In the genomic region with DNA sequence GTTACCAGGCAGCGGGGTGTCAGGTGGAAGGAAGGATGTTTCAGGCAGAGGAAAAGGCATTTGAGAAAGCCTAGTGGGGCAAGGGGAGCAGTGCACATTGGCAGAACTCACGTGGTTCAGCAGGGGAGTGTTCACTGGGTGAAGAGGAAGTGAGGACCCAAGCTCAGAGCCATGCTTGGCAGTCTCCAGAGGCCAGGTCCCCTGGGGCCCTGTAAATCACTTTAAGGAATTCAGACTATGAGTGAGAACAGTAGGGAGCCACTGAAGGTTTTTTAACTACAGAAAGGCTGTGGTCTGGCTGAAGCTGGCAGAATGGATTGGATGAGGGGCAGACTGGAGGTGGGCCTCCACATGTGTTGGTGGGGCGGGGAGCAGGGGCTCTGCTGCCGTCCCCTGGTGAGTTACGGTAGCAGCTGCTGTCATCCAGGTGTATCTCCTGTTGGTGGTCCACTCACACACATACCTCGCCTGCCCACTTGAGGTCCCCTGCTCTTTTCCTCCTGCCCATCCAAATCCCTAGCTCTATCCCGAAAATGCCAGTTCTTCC, we compare ENCODE assay signal across 8 cellular contexts. TPM values are rescaled to one million over a fixed set of nuclear protein-coding genes. Genes with fewer than 3 reads are reported as not detected.
DNase-seq lines count a peak whose midpoint lies in the region; ATAC-seq, FAIRE-seq and TF ChIP-seq lines count a peak whose summit lies in the region.

No MANE protein-coding gene starts in this region.

- peaks cover 61% of the 10 kb centered on the region for H3K4me1 Mint-ChIP-seq in activated CD8-positive, alpha-beta T cell treated with anti-CD3 and anti-CD28 coated beads, Interleukin-2, amount 10 ng/mL, durations not matched to agents 7 days and 5 days (ENCODE audit: low read depth)

- peaks cover 45% of the 10 kb centered on the region for H3K4me1 ChIP-seq in mesenchymal stem cell (ENCODE audit: control insufficient read depth, insufficient read depth, low read depth, low read length)

- peaks cover 14% of the 10 kb centered on the region for H3K79me1 ChIP-seq in mesenchymal stem cell (replicated peaks; ENCODE audit: low read length, poor library complexity, severe bottlenecking)

- H2BK5ac ChIP-seq in mesenchymal stem cell (ENCODE audit: low read depth, low read length, poor library complexity, severe bottlenecking) = no peak overlapping the region

- no peak overlapping the region for H2BK120ac ChIP-seq in mesenchymal stem cell (ENCODE audit: low read depth, low read length)

- CTCF ChIA-PET in activated CD8-positive, alpha-beta T cell treated with anti-CD3 and anti-CD28 coated beads, Interleukin-2, amount 10 ng/mL, durations not matched to agents 7 days and 5 days (lab: Charles Lee) = interaction anchor here (0.6 to 8.3 kb wide), 16 partner anchors 9 to 849 kb away, joined by 3 to 124 read pairs (median 5); a partner anchor contains a TSS

- H4K8ac ChIP-seq in mesenchymal stem cell (ENCODE audit: low read length) = no peak overlapping the region

- H3K9me3 Mint-ChIP-seq in activated CD8-positive, alpha-beta T cell treated with anti-CD3 and anti-CD28 coated beads, Interleukin-2, amount 10 ng/mL, durations not matched to agents 7 days and 5 days (ENCODE audit: insufficient read depth) = no peaks in the 10 kb centered on the region

- H3K23ac ChIP-seq in mesenchymal stem cell (ENCODE audit: low read length in 2 of 2) = no peak overlapping the region

- no peak overlapping the region for H3K4ac ChIP-seq in mesenchymal stem cell (ENCODE audit: low read depth in 1 of 2, low read length in 2 of 2)

- POLR2A ChIA-PET in activated CD8-positive, alpha-beta T cell treated with anti-CD3 and anti-CD28 coated beads, Interleukin-2, amount 10 ng/mL, durations not matched to agents 7 days and 5 days (lab: Charles Lee) = interaction anchor here (1.2 to 2.5 kb wide), 2 partner anchors 10 to 306 kb away, joined by 3 to 9 read pairs; a partner anchor contains a TSS

- no peak for TF ChIP-seq POLR2A in GM18505 (IDR thresholded peaks at IDR 0.05; ENCODE audit: borderline replicate concordance, extremely low read depth, insufficient read depth, insufficient read length)
- no peak for TF ChIP-seq POLR2A in H54 (IDR thresholded peaks at IDR 0.05; ENCODE audit: low read depth, low read length)

- FAIRE-seq in H54 (lab: Jason Lieb, UNC) = peak; percentile 74

- H3K4me2 ChIP-seq in mesenchymal stem cell (ENCODE audit: low read length, poor library complexity, severe bottlenecking) = no peak overlapping the region

- 79% methylated on average over 7 of the region's 7 CpGs for WGBS in mesenchymal stem cell

- H3K36me3 Mint-ChIP-seq in activated CD8-positive, alpha-beta T cell treated with anti-CD3 and anti-CD28 coated beads, Interleukin-2, amount 10 ng/mL, durations not matched to agents 7 days and 5 days (ENCODE audit: low read depth) = no peaks in the 10 kb centered on the region

- no peak overlapping the region for H3K9ac ChIP-seq in mesenchymal stem cell (ENCODE audit: low read length)

- H3K27me3 ChIP-seq in mesenchymal stem cell (ENCODE audit: control insufficient read depth in 1 of 2, insufficient read depth in 1 of 2, low read length in 2 of 2) = no peaks in the 10 kb centered on the region

- no peak overlapping the region for H2BK12ac ChIP-seq in mesenchymal stem cell (ENCODE audit: low read length in 2 of 2)

- no peak overlapping the region for H3K18ac ChIP-seq in mesenchymal stem cell (ENCODE audit: low read depth in 1 of 2, low read length in 2 of 2)

- peak overlapping the region; percentile 28 for H3K27ac Mint-ChIP-seq in activated CD8-positive, alpha-beta T cell treated with anti-CD3 and anti-CD28 coated beads, Interleukin-2, amount 10 ng/mL, durations not matched to agents 7 days and 5 days

- peak; percentile 60 for ATAC-seq in GM18505 (IDR thresholded peaks at IDR 0.05; ENCODE audit: unreplicated experiment)
- ATAC-seq in activated CD8-positive, alpha-beta T cell treated with anti-CD3 and anti-CD28 coated beads, Interleukin-2, amount 10 ng/mL, durations not matched to agents 7 days and 5 days = peak; percentile 76
- no peak for ATAC-seq in HG03045 (IDR thresholded peaks at IDR 0.05; ENCODE audit: unreplicated experiment)

- no peak overlapping the region for H2AFZ ChIP-seq in mesenchymal stem cell (ENCODE audit: low read depth, low read length)

- no peak overlapping the region for H3K14ac ChIP-seq in mesenchymal stem cell (ENCODE audit: low read length in 2 of 2)

- H3K36me3 ChIP-seq in mesenchymal stem cell (ENCODE audit: control insufficient read depth in 1 of 2, insufficient read depth in 2 of 2, low read depth in 1 of 2, low read length in 2 of 2) = no peaks in the 10 kb centered on the region

- H3K4me3 ChIP-seq in mesenchymal stem cell (ENCODE audit: insufficient read depth in 1 of 2, low read depth in 1 of 2, low read length in 2 of 2) = no peak overlapping the region

- H3K4me3 Mint-ChIP-seq in activated CD8-positive, alpha-beta T cell treated with anti-CD3 and anti-CD28 coated beads, Interleukin-2, amount 10 ng/mL, durations not matched to agents 7 days and 5 days = peak overlapping the region; percentile 0

- H3K27me3 Mint-ChIP-seq in activated CD8-positive, alpha-beta T cell treated with anti-CD3 and anti-CD28 coated beads, Interleukin-2, amount 10 ng/mL, durations not matched to agents 7 days and 5 days (ENCODE audit: low read depth) = no peaks in the 10 kb centered on the region

- H2BK15ac ChIP-seq in mesenchymal stem cell (ENCODE audit: low read depth, poor library complexity, severe bottlenecking) = no peak overlapping the region

- peak; percentile 62 for DNase-seq in H54 (ENCODE audit: insufficient read length, low spot score)
- DNase-seq in LHCN-M2 (ENCODE audit: low read depth) = peak; percentile 39
- peak; percentile 80 for DNase-seq in activated CD8-positive, alpha-beta T cell treated with anti-CD3 and anti-CD28 coated beads, Interleukin-2, amount 10 ng/mL, durations not matched to agents 7 days and 5 days
- DNase-seq in mesenchymal stem cell = no peak
- no peak for DNase-seq in NCI-H187 treated with DMSO at 0.1 percent for 48 hours (lab: John Stamatoyannopoulos, UW)
- DNase-seq in NCI-H82 (lab: John Stamatoyannopoulos, UW) = no peak

- H4K91ac ChIP-seq in mesenchymal stem cell (ENCODE audit: low read length) = no peak overlapping the region

- peak overlapping the region; percentile 88 for H2AK5ac ChIP-seq in mesenchymal stem cell (ENCODE audit: low read length, severe bottlenecking)

- H3K27ac ChIP-seq in mesenchymal stem cell (ENCODE audit: low read length, poor library complexity, severe bottlenecking) = peak overlapping the region; percentile 65

- H3K9me3 ChIP-seq in mesenchymal stem cell (ENCODE audit: control insufficient read depth, low read length) = no peaks in the 10 kb centered on the region

RNA-seq across cellular contexts. Expression of a gene that starts 5.1 kb away (rescaled TPM):
- total RNA-seq in LHCN-M2 (2014; rRNA removed) = 13.4 and 15.3 TPM in 2 replicates
- polyA plus RNA-seq in LHCN-M2 (2012) = 13.9 TPM
- 10 to 100 TPM; 32.8 to 38.5 TPM for total RNA-seq in activated CD8-positive, alpha-beta T cell treated with anti-CD3 and anti-CD28 coated beads, Interleukin-2, amount 10 ng/mL, durations not matched to agents 7 days and 5 days
- 8.6 TPM for polyA plus RNA-seq in mesenchymal stem cell (2013, experiment 1 of 2)
- polyA plus RNA-seq in mesenchymal stem cell (2013, experiment 2 of 2) = 8.3 TPM

RNA-seq across cellular contexts. Expression of a gene that starts 7.2 kb away (rescaled TPM):
- total RNA-seq in LHCN-M2 (2014; rRNA removed) = 50.7 and 62.3 TPM in 2 replicates
- polyA plus RNA-seq in LHCN-M2 (2012) = 32.7 TPM
- 10 to 100 TPM; 31.9 TPM for total RNA-seq in activated CD8-positive, alpha-beta T cell treated with anti-CD3 and anti-CD28 coated beads, Interleukin-2, amount 10 ng/mL, durations not matched to agents 7 days and 5 days
- 26.6 TPM for polyA plus RNA-seq in mesenchymal stem cell (2013, experiment 1 of 2)
- 28.1 TPM for polyA plus RNA-seq in mesenchymal stem cell (2013, experiment 2 of 2)

Comparison
In these comparisons a context has a peak if more than half of its experiments do, and no peak if none do; other contexts are left out.
1. DNase-seq: peak in H54 (single experiment), LHCN-M2 (single experiment) and activated CD8-positive, alpha-beta T cell treated with anti-CD3 and anti-CD28 coated beads, Interleukin-2, amount 10 ng/mL, durations not matched to agents 7 days and 5 days (single experiment); none in mesenchymal stem cell (single experiment), NCI-H187 treated with DMSO at 0.1 percent for 48 hours (single experiment) and NCI-H82 (single experiment).